In genomic region chr2:128317186-128317897, GRCh38 we compare ENCODE assay signal across 8 cellular contexts. TPM values are rescaled to one million over a fixed set of nuclear protein-coding genes. Genes with fewer than 3 reads are reported as not detected.
DNase-seq lines count a peak whose midpoint lies in the region; ATAC-seq and TF ChIP-seq lines count a peak whose summit lies in the region.

No MANE protein-coding gene starts in this region.

- peak overlapping the region; percentile 74 for H3K4me3 ChIP-seq in epithelial cell of esophagus (ENCODE audit: low read length)

- ATAC-seq in GM19455 (IDR thresholded peaks at IDR 0.05; ENCODE audit: unreplicated experiment) (peak; percentile 33), HG03520 (IDR thresholded peaks at IDR 0.05; ENCODE audit: unreplicated experiment) (peak; percentile 33), natural killer cell (no peak)

- H3K27me3 Mint-ChIP-seq in T-helper 2 cell treated with Interferon-gamma antibody and Interleukin-4, amounts not matched to agents 5 μg/mL and 100 μg/mL, for 36 hours (ENCODE audit: low read depth), result peaks cover 8% of the 10 kb centered on the region
- peaks cover 0 to 3% of the 10 kb centered on the region in 2 donors for H3K27me3 Mint-ChIP-seq in natural killer cell (ENCODE audit: low read depth in 2 of 2)

- H3K4me1 Mint-ChIP-seq in T-helper 2 cell treated with Interferon-gamma antibody and Interleukin-4, amounts not matched to agents 5 μg/mL and 100 μg/mL, for 36 hours (ENCODE audit: low read depth), result peaks cover 22% of the 10 kb centered on the region
- H3K4me1 Mint-ChIP-seq in natural killer cell, result peaks cover 50 to 57% of the 10 kb centered on the region in 2 donors

- peak overlapping the region; percentile 85 for H3K4me3 Mint-ChIP-seq in T-helper 2 cell treated with Interferon-gamma antibody and Interleukin-4, amounts not matched to agents 5 μg/mL and 100 μg/mL, for 36 hours
- peak overlapping the region; percentile 95 for H3K4me3 Mint-ChIP-seq in natural killer cell

- TF ChIP-seq CTCF in epithelial cell of esophagus (IDR thresholded peaks at IDR 0.05; ENCODE audit: insufficient read depth, low read depth, low read length, missing control alignments) (no peak), natural killer cell (IDR thresholded peaks at IDR 0.05) (no peak)

- H3K36me3 Mint-ChIP-seq in T-helper 2 cell treated with Interferon-gamma antibody and Interleukin-4, amounts not matched to agents 5 μg/mL and 100 μg/mL, for 36 hours (ENCODE audit: low read depth), result peaks cover 10% of the 10 kb centered on the region
- H3K36me3 Mint-ChIP-seq in natural killer cell, result no peaks in the 10 kb centered on the region

- no peaks in the 10 kb centered on the region for H3K9me3 Mint-ChIP-seq in T-helper 2 cell treated with Interferon-gamma antibody and Interleukin-4, amounts not matched to agents 5 μg/mL and 100 μg/mL, for 36 hours
- H3K9me3 Mint-ChIP-seq in natural killer cell, result no peaks in the 10 kb centered on the region

- peak; percentile 26 for DNase-seq in DMS79 treated with DMSO at 0.1 percent for 48 hours (lab: John Stamatoyannopoulos, UW)
- DNase-seq in T-helper 2 cell treated with Interferon-gamma antibody and Interleukin-4, amounts not matched to agents 5 μg/mL and 100 μg/mL, for 36 hours (ENCODE audit: low spot score), result peak; percentile 8
- no peak for DNase-seq in epithelial cell of esophagus (ENCODE audit: low read depth)
- peak; percentile 22 for DNase-seq in natural killer cell
- DNase-seq in SW 1271 (lab: John Stamatoyannopoulos, UW), result no peak
- no peak for DNase-seq in GF-D8 (lab: John Stamatoyannopoulos, UW)

- no peak overlapping the region for H3K27ac Mint-ChIP-seq in T-helper 2 cell treated with Interferon-gamma antibody and Interleukin-4, amounts not matched to agents 5 μg/mL and 100 μg/mL, for 36 hours
- peak overlapping the region in 1 of 2 donors; percentile 78 for H3K27ac Mint-ChIP-seq in natural killer cell

- intact Hi-C loops in natural killer cell (cut with micrococcal nuclease), result loop anchor here (5.0 kb wide), 1 partner anchor 45 kb away; no protein-coding TSS in a partner anchor

RNA-seq across cellular contexts. Expression of gene HS6ST1, which starts 1.3 kb away (rescaled TPM):
- total RNA-seq in natural killer cell, result 10 to 100 TPM; 18.9 to 35.9 (median 28.8) TPM

Comparison
In these comparisons a context has a peak if more than half of its experiments do, and no peak if none do; other contexts are left out.
1. DNase-seq: peak in DMS79 treated with DMSO at 0.1 percent for 48 hours (single experiment), T-helper 2 cell treated with Interferon-gamma antibody and Interleukin-4, amounts not matched to agents 5 μg/mL and 100 μg/mL, for 36 hours (single experiment) and natural killer cell (single experiment); none in epithelial cell of esophagus (single experiment), SW 1271 (0 of 2) and GF-D8 (single experiment).
2. ATAC-seq: peak in GM19455 (single experiment) and HG03520 (single experiment); none in natural killer cell (0 of 3).